In genomic region chr17:42248351-42249179, GRCh38 we compare ENCODE assay signal across 8 cellular contexts. TPM values are rescaled to one million over a fixed set of nuclear protein-coding genes. Genes with fewer than 3 reads are reported as not detected.
A peak's percentile ranks its signal among the peaks of the same experiment; 100 is the strongest.
DNase-seq lines count a peak whose midpoint lies in the region; ATAC-seq and TF ChIP-seq lines count a peak whose summit lies in the region.

No MANE protein-coding gene starts in this region.

- in situ Hi-C loops in GM18951 (cut with MboI; ENCODE audit: low sequenced_read_pairs, unreplicated experiment), result no loop called here

- POLR2A ChIA-PET in AG04450 (lab: Yijun Ruan, JAX), result interaction anchor here (0.6 to 1.3 kb wide), 6 partner anchors 11 to 569 kb away, joined by 3 to 10 read pairs (median 4); partner anchors contain the start of genes CAVIN1, DNAJC7 and STAT5A
- POLR2A ChIA-PET in activated naive CD8-positive, alpha-beta T cell treated with anti-CD3 and anti-CD28 coated beads, Interleukin-2, amount 10 ng/mL, durations not matched to agents 7 days and 5 days (lab: Charles Lee), result interaction anchor here (0.5 to 4.4 kb wide), 23 partner anchors 10 to 898 kb away, joined by 3 to 62 read pairs (median 4); partner anchors contain the start of genes CNP, NAGLU, NKIRAS2 and ODAD4

- DNase-seq in AG04450 (ENCODE audit: low read depth, low spot score) (peak; percentile 78), SKM-1 (lab: John Stamatoyannopoulos, UW; ENCODE audit: unreplicated experiment) (peak; percentile 84), heart right ventricle (peak; percentile 38 to 90), retinal pigment epithelial cell (ENCODE audit: low read depth) (peak; percentile 37), aorta (peak; percentile 83 to 86)
- peak; percentile 59 for DNase-seq in activated naive CD8-positive, alpha-beta T cell treated with anti-CD3 and anti-CD28 coated beads, Interleukin-2, amount 10 ng/mL, durations not matched to agents 7 days and 5 days

- TF ChIP-seq CTCF in AG04450 (IDR thresholded peaks at IDR 0.05; ENCODE audit: low read depth, low read length) (no peak), heart right ventricle (IDR thresholded peaks at IDR 0.05) (peak in 3 of 9 donors; percentile 9 to 20 (median 9)), retinal pigment epithelial cell (conservative IDR thresholded peaks at IDR 0.05; ENCODE audit: low read depth, low read length) (no peak)

- H3K4me3 ChIP-seq in AG04450 (ENCODE audit: low read depth, low read length) (peak overlapping the region; percentile 52), heart right ventricle (peak overlapping the region in 9 of 10 donors; percentile 6 to 43 (median 39)), retinal pigment epithelial cell (ENCODE audit: low read length) (peak overlapping the region; percentile 16), aorta (ENCODE audit: low read length in 2 of 2) (peak overlapping the region in 1 of 2 donors; percentile 59)

- peak overlapping the region; percentile 98 for H3K27ac Mint-ChIP-seq in activated naive CD8-positive, alpha-beta T cell treated with anti-CD3 and anti-CD28 coated beads, Interleukin-2, amount 10 ng/mL, durations not matched to agents 7 days and 5 days

- H3K27me3 Mint-ChIP-seq in activated naive CD8-positive, alpha-beta T cell treated with anti-CD3 and anti-CD28 coated beads, Interleukin-2, amount 10 ng/mL, durations not matched to agents 7 days and 5 days, result no peaks in the 10 kb centered on the region

- H3K27me3 ChIP-seq in AG04450 (ENCODE audit: control insufficient read depth, insufficient read depth, low read length) (no peaks in the 10 kb centered on the region), heart right ventricle (no peaks in the 10 kb centered on the region), aorta (ENCODE audit: control insufficient read depth in 1 of 2, insufficient read depth in 2 of 2, low read length in 1 of 2) (no peaks in the 10 kb centered on the region)

- peaks cover 3% of the 10 kb centered on the region; the same call in 1 of the 2 replicates for H3K9me3 ChIP-seq in AG04450 (ENCODE audit: control insufficient read depth, insufficient read depth, low read length)
- no peaks in the 10 kb centered on the region for H3K9me3 ChIP-seq in heart right ventricle
- no peaks in the 10 kb centered on the region for H3K9me3 ChIP-seq in aorta (ENCODE audit: control insufficient read depth, low read length)

- H3K4me1 Mint-ChIP-seq in activated naive CD8-positive, alpha-beta T cell treated with anti-CD3 and anti-CD28 coated beads, Interleukin-2, amount 10 ng/mL, durations not matched to agents 7 days and 5 days, result peaks cover 52% of the 10 kb centered on the region

- H3K27ac ChIP-seq in AG04450 (ENCODE audit: low read depth, low read length) (peak overlapping the region; percentile 74), heart right ventricle (peak overlapping the region; percentile 78 to 99 (median 90)), aorta (ENCODE audit: low read depth in 1 of 2, low read length in 2 of 2) (peak overlapping the region in 1 of 2 donors; percentile 93)

- intact Hi-C loops in heart right ventricle (cut with DNase I), result no loop called here
- intact Hi-C loops in aorta (cut with DNase I), result no loop called here

- 24 to 32% methylated on average over 13 of the region's 13 CpGs for WGBS in heart right ventricle, 2 donors
- WGBS in aorta, 2 donors, result 24 to 30% methylated on average over 13 of the region's 13 CpGs

- peaks cover 9% of the 10 kb centered on the region for H3K36me3 Mint-ChIP-seq in activated naive CD8-positive, alpha-beta T cell treated with anti-CD3 and anti-CD28 coated beads, Interleukin-2, amount 10 ng/mL, durations not matched to agents 7 days and 5 days

- CTCF ChIA-PET in AG04450 (lab: Charles Lee), result interaction anchor here (0.5 to 1.9 kb wide), 3 partner anchors 16 to 157 kb away, joined by 3 to 12 read pairs (median 5); no protein-coding TSS in a partner anchor

- no peaks in the 10 kb centered on the region for H3K9me3 Mint-ChIP-seq in activated naive CD8-positive, alpha-beta T cell treated with anti-CD3 and anti-CD28 coated beads, Interleukin-2, amount 10 ng/mL, durations not matched to agents 7 days and 5 days

- peak; percentile 61 for TF ChIP-seq POLR2A in GM18951 (IDR thresholded peaks at IDR 0.05; ENCODE audit: extremely low read depth, insufficient read depth, insufficient read length)

- H3K4me3 Mint-ChIP-seq in activated naive CD8-positive, alpha-beta T cell treated with anti-CD3 and anti-CD28 coated beads, Interleukin-2, amount 10 ng/mL, durations not matched to agents 7 days and 5 days, result peak overlapping the region; percentile 94

- peak; percentile 56 for ATAC-seq in HG03558 (IDR thresholded peaks at IDR 0.05; ENCODE audit: extremely low read depth, unreplicated experiment)
- ATAC-seq in activated naive CD8-positive, alpha-beta T cell treated with anti-CD3 and anti-CD28 coated beads, Interleukin-2, amount 10 ng/mL, durations not matched to agents 7 days and 5 days (ENCODE audit: low read depth), result peak; percentile 96
- ATAC-seq in heart right ventricle, result peak; percentile 93 to 98 (median 96)
- peak; percentile 94 for ATAC-seq in aorta (ENCODE audit: low FRiP score)

- H3K4me1 ChIP-seq in heart right ventricle, result peaks cover 4 to 80% (median 41%) of the 10 kb centered on the region in 9 donors
- H3K4me1 ChIP-seq in aorta (ENCODE audit: control insufficient read depth in 1 of 2, insufficient read depth in 2 of 2, low read length in 2 of 2), result peaks cover 0 to 4% of the 10 kb centered on the region in 2 donors

- no peaks in the 10 kb centered on the region for H3K36me3 ChIP-seq in heart right ventricle
- H3K36me3 ChIP-seq in aorta (ENCODE audit: control insufficient read depth in 1 of 2, insufficient read depth in 2 of 2, low read length in 1 of 2), result no peaks in the 10 kb centered on the region

RNA-seq across cellular contexts. Expression of gene STAT5B, which starts 27.6 kb away (rescaled TPM):
- polyA plus RNA-seq in AG04450 (2011; rRNA removed) (31.5 and 34.0 TPM in 2 replicates), heart right ventricle (10 to 100 TPM; 14.4 to 22.5 TPM), aorta (10 to 100 TPM; 18.0 to 54.6 TPM)
- 45.2 and 49.3 TPM in 2 replicates for polyA minus RNA-seq in AG04450 (2011; rRNA and poly(A)+ RNA removed)
- 100 to 1,000 TPM; 131 to 134 TPM for total RNA-seq in activated naive CD8-positive, alpha-beta T cell treated with anti-CD3 and anti-CD28 coated beads, Interleukin-2, amount 10 ng/mL, durations not matched to agents 7 days and 5 days
- total RNA-seq in heart right ventricle (10 to 100 TPM; 26.3 to 34.7 (median 30.8) TPM), aorta (100 to 1,000 TPM in 1 of 2 donors, 10 to 100 TPM in 1; 78.0 to 106 TPM)

RNA-seq across cellular contexts. Expression of gene STAT5A, which starts 39.7 kb away (rescaled TPM):
- polyA plus RNA-seq in AG04450 (2011; rRNA removed) (3.9 and 5.3 TPM in 2 replicates), heart right ventricle (10 to 100 TPM in 1 of 2 donors, 1 to 10 TPM in 1; 8.2 to 11.9 TPM), aorta (10 to 100 TPM; 10.9 to 20.8 TPM)
- 4.6 and 7.9 TPM in 2 replicates for polyA minus RNA-seq in AG04450 (2011; rRNA and poly(A)+ RNA removed)
- total RNA-seq in activated naive CD8-positive, alpha-beta T cell treated with anti-CD3 and anti-CD28 coated beads, Interleukin-2, amount 10 ng/mL, durations not matched to agents 7 days and 5 days, result 100 to 1,000 TPM; 125 to 131 TPM
- total RNA-seq in heart right ventricle (10 to 100 TPM; 13.4 to 28.5 (median 16.1) TPM), aorta (10 to 100 TPM; 42.1 to 63.2 TPM)

RNA-seq across cellular contexts. Expression of gene GHDC, which starts 54.3 kb away (rescaled TPM):
- 5.1 and 7.0 TPM in 2 replicates for polyA plus RNA-seq in AG04450 (2011; rRNA removed)
- 3.6 and 6.3 TPM in 2 replicates for polyA minus RNA-seq in AG04450 (2011; rRNA and poly(A)+ RNA removed)
- total RNA-seq in activated naive CD8-positive, alpha-beta T cell treated with anti-CD3 and anti-CD28 coated beads, Interleukin-2, amount 10 ng/mL, durations not matched to agents 7 days and 5 days, result 10 to 100 TPM; 22.0 to 23.1 TPM
- 10 to 100 TPM in 2 of 10 donors, 1 to 10 TPM in 8; 4.6 to 11.5 (median 6.2) TPM for total RNA-seq in heart right ventricle
- polyA plus RNA-seq in heart right ventricle, result 10 to 100 TPM in 1 of 2 donors, 1 to 10 TPM in 1; 7.0 to 10.1 TPM
- 10 to 100 TPM; 17.3 to 26.0 TPM for total RNA-seq in aorta
- 10 to 100 TPM; 13.1 to 27.5 TPM for polyA plus RNA-seq in aorta
